In the genomic region with DNA sequence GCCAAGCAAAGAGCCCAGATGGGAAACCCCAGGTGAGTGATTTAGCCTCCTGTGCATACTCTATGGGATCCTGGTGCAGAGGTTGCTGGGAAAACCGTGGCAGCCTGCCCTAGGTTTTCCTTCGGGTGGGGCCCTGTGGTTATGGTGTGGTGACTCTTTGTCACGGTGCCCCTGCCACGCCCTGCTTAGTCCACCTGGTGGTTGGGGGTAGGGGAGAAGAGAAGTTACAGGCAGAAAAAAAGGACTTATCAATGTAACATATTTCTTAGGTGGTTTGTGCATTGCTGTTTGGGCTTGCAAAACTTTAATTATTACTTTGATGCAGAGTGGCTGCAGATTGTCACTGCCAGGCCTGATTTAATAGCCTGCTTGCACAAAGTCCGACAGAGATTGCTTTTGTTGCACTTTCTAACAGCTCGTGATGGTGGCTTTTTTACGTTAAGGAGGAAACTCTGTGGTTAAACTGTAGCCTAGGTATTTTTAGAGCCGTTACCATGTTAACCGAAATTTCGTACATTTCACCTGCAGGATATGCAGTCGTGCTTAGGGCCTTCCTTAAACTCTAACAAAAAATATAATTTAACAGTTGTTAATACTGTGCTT, we compare ENCODE assay signal across 8 cellular contexts.
DNase-seq lines count a peak whose midpoint lies in the region; ATAC-seq, FAIRE-seq and TF ChIP-seq lines count a peak whose summit lies in the region.

No MANE protein-coding gene starts in this region.

- H3K4me1 Mint-ChIP-seq in type B pancreatic cell (ENCODE audit: unreplicated experiment), result peaks cover 15% of the 10 kb centered on the region

- no peaks in the 10 kb centered on the region for H3K27me3 Mint-ChIP-seq in type B pancreatic cell

- peak overlapping the region; percentile 64 for H2AFZ ChIP-seq in GM12878 (ENCODE audit: control insufficient read depth, low read depth, low read length)

- H3K9me3 Mint-ChIP-seq in type B pancreatic cell, result peaks cover 6% of the 10 kb centered on the region

- H3K4me3 ChIP-seq in GM12878 (peak overlapping the region; percentile 48), mucosa of rectum (ENCODE audit: low read length in 2 of 2) (peak overlapping the region; percentile 52 to 69)

- H3K27me3 ChIP-seq in GM12878 (replicated peaks in 1 of 2; ENCODE audit: control insufficient read depth in 2 of 2, insufficient read depth in 2 of 2, low read length in 1 of 2), result no peaks in the 10 kb centered on the region
- no peaks in the 10 kb centered on the region for H3K27me3 ChIP-seq in mucosa of rectum (ENCODE audit: control insufficient read depth in 2 of 2, insufficient read depth in 2 of 2, low read length in 2 of 2)

- in situ Hi-C loops in GM12878 (cut with MboI), result loop anchor here (5.0 kb wide), 1 partner anchor 523 kb away; the partner anchor contains the start of genes KLLN and PTEN

- H3K27ac Mint-ChIP-seq in type B pancreatic cell, result peak overlapping the region; percentile 68

- H3K9ac ChIP-seq in GM12878 (ENCODE audit: control insufficient read depth, insufficient read depth, low read length) (peak overlapping the region; percentile 85), mucosa of rectum (ENCODE audit: low read depth in 1 of 2, low read length in 2 of 2) (peak overlapping the region; percentile 50 to 68)

- 2% methylated on average over 11 of the region's 11 CpGs for WGBS in GM12878 (ENCODE audit: insufficient coverage, insufficient replicate concordance, low lambda C conversion rate, missing lambda C conversion rate)

- H3K79me2 ChIP-seq in GM12878 (ENCODE audit: control insufficient read depth, insufficient read depth, low read length), result no peaks in the 10 kb centered on the region

- TF ChIP-seq CTCF in GM12878 (IDR thresholded peaks at IDR 0.05 in 2 of 3, conservative IDR thresholded peaks at IDR 0.05 in 1 of 3; ENCODE audit: control insufficient read depth in 2 of 3, extremely low read depth in 1 of 3, insufficient read depth in 1 of 3, low read depth in 3 of 3, low read length in 3 of 3) (0 out of 6 replicates have a peak, but pooled peaks of 1 of the 3 experiments have one; percentile 4), type B pancreatic cell (conservative IDR thresholded peaks at IDR 0.05) (no peak)

- H3K9me3 ChIP-seq in GM12878 (replicated peaks; ENCODE audit: control insufficient read depth, insufficient read depth, low read length) (peaks cover 3% of the 10 kb centered on the region; the same call in 2 of the 3 replicates), mucosa of rectum (ENCODE audit: control insufficient read depth in 2 of 2, low read length in 2 of 2) (no peaks in the 10 kb centered on the region)

- DNase-seq in CD1c-positive myeloid dendritic cell (ENCODE audit: extremely low spot score) (peak; percentile 25), SIG-M5 treated with dmso at 0.1 percent for 504 hours (lab: John Stamatoyannopoulos, UW; ENCODE audit: unreplicated experiment) (peak; percentile 70), GM12878 (ENCODE audit: low read depth, low spot score) (peak; percentile 94), type B pancreatic cell (ENCODE audit: extremely low spot score, unreplicated experiment) (no peak), NCI-H774 (lab: John Stamatoyannopoulos, UW) (no peak)

- peak overlapping the region; percentile 78 for H3K4me2 ChIP-seq in GM12878 (ENCODE audit: control insufficient read depth, insufficient read depth)

- H3K36me3 Mint-ChIP-seq in type B pancreatic cell, result peaks cover 4% of the 10 kb centered on the region

- SMC1A ChIA-PET in GM12878 (lab: Charles Lee; ENCODE audit: uncharacterized antibody, unreplicated experiment), result interaction anchor here (0.6 to 10.1 kb wide), 46 partner anchors 10 to 741 kb away, joined by 3 to 192 read pairs (median 5); partner anchors contain the start of genes KLLN and PTEN

- H3K4me1 ChIP-seq in GM12878 (ENCODE audit: control insufficient read depth, insufficient read depth, low read length), result peaks cover 55% of the 10 kb centered on the region
- H3K4me1 ChIP-seq in mucosa of rectum (ENCODE audit: control insufficient read depth in 2 of 2, insufficient read depth in 2 of 2, low read length in 2 of 2), result peaks cover 22 to 42% of the 10 kb centered on the region in 2 donors

- RAD21 ChIA-PET in GM12878 (lab: Charles Lee; ENCODE audit: unreplicated experiment), result interaction anchor here (0.5 to 7.3 kb wide), 36 partner anchors 9 to 1420 kb away, joined by 3 to 158 read pairs (median 9); partner anchors contain the start of genes ATAD1, KLLN and PTEN

- TF ChIP-seq POLR2A in GM12878 (IDR thresholded peaks at IDR 0.05; ENCODE audit: low read depth, low read length), result peak; percentile 36; the same call in 1 of the 2 replicates

- ATAC-seq in GM19035 (IDR thresholded peaks at IDR 0.05; ENCODE audit: unreplicated experiment) (peak; percentile 84), HG03135 (IDR thresholded peaks at IDR 0.05; ENCODE audit: unreplicated experiment) (peak; percentile 65), GM12878 (peak; percentile 78)

- peak; percentile 91 to 94 for TF ChIP-seq EP300 in GM12878 (IDR thresholded peaks at IDR 0.05; ENCODE audit: borderline replicate concordance in 1 of 2, control insufficient read depth in 1 of 2, low read depth in 2 of 2, low read length in 2 of 2)

- H3K36me3 ChIP-seq in GM12878 (ENCODE audit: control insufficient read depth in 2 of 2, insufficient read depth in 2 of 2, low read length in 1 of 2) (no peaks in the 10 kb centered on the region), mucosa of rectum (ENCODE audit: control insufficient read depth in 2 of 2, insufficient read depth in 2 of 2, low read length in 2 of 2) (no peaks in the 10 kb centered on the region)

- POLR2A ChIA-PET in GM12878 (lab: Charles Lee), result interaction anchor here (0.7 to 5.3 kb wide), 11 partner anchors 52 to 567 kb away, joined by 3 to 53 read pairs (median 6); partner anchors contain the start of genes KLLN and PTEN

- peak overlapping the region; percentile 50 for H3K4me3 Mint-ChIP-seq in type B pancreatic cell

- H3K27ac ChIP-seq in GM12878 (ENCODE audit: control insufficient read depth, insufficient read depth) (peak overlapping the region; percentile 99), mucosa of rectum (ENCODE audit: low read depth in 2 of 2, low read length in 2 of 2) (peak overlapping the region; percentile 90)

- intact Hi-C loops in GM12878 (cut with micrococcal nuclease; ENCODE audit: unreplicated experiment), result loop anchor here (1.0 to 5.0 kb wide), 5 partner anchors 93 to 321 kb away; no protein-coding TSS in a partner anchor

- TF ChIP-seq RAD21 in GM12878 (IDR thresholded peaks at IDR 0.05; ENCODE audit: insufficient read depth, low read depth, low read length), result peak; percentile 18; the same call in 1 of the 2 replicates

- H4K20me1 ChIP-seq in GM12878 (ENCODE audit: control insufficient read depth, insufficient read depth), result no peaks in the 10 kb centered on the region

- no TSS peak for BruUV-seq in GM12878 (replicated peaks; lab: Mats Ljungman, UMichigan)

- peak; percentile 86 for FAIRE-seq in GM12878 (lab: Jason Lieb, UNC)

- CTCF ChIA-PET in GM12878 (lab: Yijun Ruan, JAX), result interaction anchor here (0.9 to 5.6 kb wide), 20 partner anchors 8 to 645 kb away, joined by 3 to 98 read pairs (median 6); partner anchors contain the start of genes ATAD1, KLLN and PTEN

TF ChIP-seq in GM12878, 131 proteins besides CTCF, POLR2A, EP300 and RAD21 (continues in another document):
- TF ChIP-seq MEF2B (IDR thresholded peaks at IDR 0.05; ENCODE audit: partially characterized antibody, poor library complexity, severe bottlenecking) (peak; percentile 93), ZBED1 (IDR thresholded peaks at IDR 0.05; ENCODE audit: borderline replicate concordance) (peak; percentile 84), CHD1 (IDR thresholded peaks at IDR 0.05; ENCODE audit: low read depth, low read length) (0 out of 2 replicates have a peak, but pooled peaks have one; percentile 35), NFIC (IDR thresholded peaks at IDR 0.05; ENCODE audit: low read depth, low read length) (peak; percentile 97), TCF3 (IDR thresholded peaks at IDR 0.05; ENCODE audit: borderline replicate concordance, insufficient read depth, low read depth, low read length) (peak; percentile 93), ZNF24 (IDR thresholded peaks at IDR 0.05) (no peak), FOXM1 (IDR thresholded peaks at IDR 0.05; ENCODE audit: low read depth, low read length) (peak; percentile 99), MTA2 (IDR thresholded peaks at IDR 0.05; ENCODE audit: low read depth) (peak; percentile 89), KDM1A (IDR thresholded peaks at IDR 0.05; ENCODE audit: borderline replicate concordance) (no peak), EED (IDR thresholded peaks at IDR 0.05; ENCODE audit: low read depth) (peak; percentile 98), SUPT20H (IDR thresholded peaks at IDR 0.05; ENCODE audit: borderline replicate concordance, control insufficient read depth, low read depth, low read length) (no peak)
- TF ChIP-seq, protein P1, sequence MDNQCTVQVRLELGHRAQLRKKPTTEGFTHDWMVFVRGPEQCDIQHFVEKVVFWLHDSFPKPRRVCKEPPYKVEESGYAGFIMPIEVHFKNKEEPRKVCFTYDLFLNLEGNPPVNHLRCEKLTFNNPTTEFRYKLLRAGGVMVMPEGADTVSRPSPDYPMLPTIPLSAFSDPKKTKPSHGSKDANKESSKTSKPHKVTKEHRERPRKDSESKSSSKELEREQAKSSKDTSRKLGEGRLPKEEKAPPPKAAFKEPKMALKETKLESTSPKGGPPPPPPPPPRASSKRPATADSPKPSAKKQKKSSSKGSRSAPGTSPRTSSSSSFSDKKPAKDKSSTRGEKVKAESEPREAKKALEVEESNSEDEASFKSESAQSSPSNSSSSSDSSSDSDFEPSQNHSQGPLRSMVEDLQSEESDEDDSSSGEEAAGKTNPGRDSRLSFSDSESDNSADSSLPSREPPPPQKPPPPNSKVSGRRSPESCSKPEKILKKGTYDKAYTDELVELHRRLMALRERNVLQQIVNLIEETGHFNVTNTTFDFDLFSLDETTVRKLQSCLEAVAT (IDR thresholded peaks at IDR 0.05), result peak; percentile 80
- TF ChIP-seq, protein P2, sequence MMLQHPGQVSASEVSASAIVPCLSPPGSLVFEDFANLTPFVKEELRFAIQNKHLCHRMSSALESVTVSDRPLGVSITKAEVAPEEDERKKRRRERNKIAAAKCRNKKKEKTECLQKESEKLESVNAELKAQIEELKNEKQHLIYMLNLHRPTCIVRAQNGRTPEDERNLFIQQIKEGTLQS (IDR thresholded peaks at IDR 0.05; ENCODE audit: borderline replicate concordance, extremely low read depth, low read depth, low read length), result no peak

Comparison
In these comparisons a context has a peak if more than half of its experiments do, and no peak if none do; other contexts are left out.
1. DNase-seq: peak in CD1c-positive myeloid dendritic cell (single experiment), SIG-M5 treated with dmso at 0.1 percent for 504 hours (single experiment) and GM12878 (single experiment); none in type B pancreatic cell (single experiment) and NCI-H774 (single experiment).
2. Peak in every context shown above with its lines, with median percentiles within 50 percentile points of each other: ATAC-seq.